Comparison of ENCODE assay signal across 18 cellular contexts in genomic region chr6:81735756-81736380, GRCh38.
"Had no signal": no experiment of that assay in that cellular context is flagged by ENCODE, and none has a peak within 500 bp of the region (broad histone marks: within the 10 kb centered on the region; RNA-seq: fewer than 3 reads in every experiment).

No MANE protein-coding gene starts in this region.

- H3K4me3 ChIP-seq: body of pancreas, hepatocyte, left lung, mucosa of descending colon, pancreas, thyroid gland had no signal

- H3K9me3 ChIP-seq: body of pancreas, mucosa of descending colon, pancreas, thyroid gland had no signal

- H3K36me3 ChIP-seq: left lung, pancreas, thyroid gland had no signal

- H3K4me2 ChIP-seq: hepatocyte had no signal

- H3K4me1 ChIP-seq: body of pancreas, left lung, pancreas had no signal

- H3K79me2 ChIP-seq: hepatocyte had no signal

- DNase-seq: activated CD4-positive, alpha-beta memory T cell treated with anti-CD3 and anti-CD28 coated beads for 36 hours; activated CD4-positive, alpha-beta T cell treated with anti-CD3 and anti-CD28 coated beads for 36 hours; activated gamma-delta T cell; activated T-cell treated with anti-CD3 and anti-CD28 coated beads, Interleukin-2, amount 50 U/mL, for 72 hours; amniotic stem cell; body of pancreas; dermis blood vessel endothelial cell; effector memory CD8-positive, alpha-beta T cell; kidney; left lung; mucosa of descending colon; naive thymus-derived CD4-positive, alpha-beta T cell; pancreas; T-helper 17 cell; thyroid gland had no signal

- ATAC-seq: activated CD4-positive, alpha-beta T cell treated with anti-CD3 and anti-CD28 coated beads for 36 hours; activated naive CD4-positive, alpha-beta T cell treated with anti-CD3 and anti-CD28 coated beads, Interleukin-2, amount 50 U/mL, for 72 hours; activated T-cell treated with anti-CD3 and anti-CD28 coated beads, Interleukin-2, amount 50 U/mL, for 72 hours; body of pancreas; effector memory CD8-positive, alpha-beta T cell; left lung; mucosa of descending colon; naive thymus-derived CD4-positive, alpha-beta T cell; pancreas; stimulated activated memory B cell treated with anti-CD40 and anti-IgM and Interleukin-4, amounts not matched to agents 10 μg/mL and 1 μg/mL and 100 μg/mL, for 72 hours; T-helper 17 cell had no signal

- H3K27me3 ChIP-seq: body of pancreas, hepatocyte, left lung, pancreas, thyroid gland had no signal

- H3K27ac ChIP-seq: body of pancreas, hepatocyte, left lung, pancreas, thyroid gland had no signal

- H2AFZ ChIP-seq: hepatocyte had no signal
